Comparison of ENCODE assay signal across 8 cellular contexts in genomic region chr14:103216399-103216798, GRCh38.
"Had no signal": no experiment of that assay in that cellular context is flagged by ENCODE, and none has a peak within 500 bp of the region (broad histone marks: within the 10 kb centered on the region; RNA-seq: fewer than 3 reads in every experiment).

No MANE protein-coding gene starts in this region.

- H3K4me3 ChIP-seq: GM23248, HAP-1, K562 had no signal

- DNase-seq: GM23248, GOT3, HFFc6, IMR-90 had no signal

- H3K27ac Mint-ChIP-seq: HFFc6 had no signal

- H3K9ac ChIP-seq: GM23248 had no signal

- H3K9me3 Mint-ChIP-seq: HFFc6 had no signal

- H3K4me1 ChIP-seq: HAP-1 had no signal

- H3K36me3 ChIP-seq: HAP-1 had no signal

- H3K27ac ChIP-seq: GM23248 had no signal

- H3K4me3 Mint-ChIP-seq: HFFc6 had no signal

- H2AFZ ChIP-seq: GM23248 had no signal

- FAIRE-seq: H54, HTR-8/SVneo, K562 had no signal

- H3K9me3 ChIP-seq: HAP-1 had no signal
